Comparison of ENCODE assay signal across 7 cellular contexts in the genomic region with DNA sequence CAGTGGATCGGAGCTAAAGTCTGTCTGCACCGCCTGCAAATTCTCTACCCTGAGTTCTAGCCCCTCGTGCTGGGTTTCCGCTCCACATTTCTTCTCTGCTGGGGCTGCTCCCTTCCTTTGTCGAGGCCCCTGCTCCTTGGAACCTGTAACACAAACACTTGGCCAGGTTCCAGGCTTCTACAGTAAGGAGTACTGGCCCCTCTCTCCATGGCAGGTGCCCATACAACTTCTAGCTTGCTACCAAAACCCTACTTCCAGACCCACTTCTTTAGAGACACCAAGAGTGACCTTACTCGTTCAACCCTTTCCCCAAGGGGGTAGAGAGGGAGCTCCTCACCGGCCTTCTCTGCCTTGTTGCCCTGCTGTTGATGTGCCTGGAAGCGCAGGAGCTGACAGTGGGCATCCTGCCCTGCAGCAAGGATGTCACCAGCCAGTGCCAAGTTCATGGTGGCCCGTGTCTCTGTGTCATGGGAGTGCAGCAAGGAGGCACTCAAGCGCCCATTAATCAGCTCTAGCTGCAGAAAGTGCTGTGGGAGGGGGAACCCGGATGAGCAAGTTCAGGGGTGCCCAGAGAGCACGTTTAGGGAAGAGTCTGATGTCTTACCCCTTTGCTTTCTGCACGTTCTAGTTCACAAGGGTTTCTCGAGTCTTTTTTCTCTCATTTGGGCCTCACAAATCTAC. TPM values are rescaled to one million over a fixed set of nuclear protein-coding genes. Genes with fewer than 3 reads are reported as not detected.
DNase-seq lines count a peak whose midpoint lies in the region; ATAC-seq and TF ChIP-seq lines count a peak whose summit lies in the region.

No MANE protein-coding gene starts in this region.

- TF ChIP-seq CTCF in HL-60 (IDR thresholded peaks at IDR 0.05; ENCODE audit: insufficient read depth, low read length): no peak
- no peak for TF ChIP-seq CTCF in heart right ventricle (IDR thresholded peaks at IDR 0.05)

- peak overlapping the region; percentile 71 for H3K27ac ChIP-seq in HL-60 (replicated peaks)
- H3K27ac ChIP-seq in heart right ventricle: peak overlapping the region in 9 of 10 donors; percentile 86 to 96 (median 91)

- no peaks in the 10 kb centered on the region for H3K9me3 ChIP-seq in heart right ventricle

- 41 to 42% methylated on average over 14 of the region's 14 CpGs for WGBS in heart right ventricle, 2 donors

- H3K4me3 ChIP-seq in HL-60 (replicated peaks; ENCODE audit: insufficient read depth, low read length) (peak overlapping the region; percentile 95), heart right ventricle (peak overlapping the region; percentile 85 to 100 (median 94)), skeletal muscle cell (ENCODE audit: low read depth, low read length) (peak overlapping the region; percentile 82)

- H3K27me3 ChIP-seq in HL-60 (ENCODE audit: insufficient read depth, poor library complexity, severe bottlenecking): no peaks in the 10 kb centered on the region
- no peaks in the 10 kb centered on the region for H3K27me3 ChIP-seq in heart right ventricle

- DNase-seq in HL-60 (ENCODE audit: low read depth in 1 of 2, low spot score in 1 of 2) (no peak), heart right ventricle (no peak), skeletal muscle cell (ENCODE audit: low read depth) (no peak), NCI-H1694 (lab: John Stamatoyannopoulos, UW) (no peak)
- DNase-seq in activated CD4-positive, alpha-beta T cell treated with anti-CD3 and anti-CD28 coated beads, Interleukin-2, amount 50 U/mL, for 48 hours: peak; percentile 34 to 35

- intact Hi-C loops in heart right ventricle (cut with DNase I): loop anchor here in 2 of 10 donors (5.0 kb wide), 2 partner anchors 36 to 219 kb away; no protein-coding TSS in a partner anchor

- ATAC-seq in heart right ventricle (no peak), HG02884 (IDR thresholded peaks at IDR 0.05; ENCODE audit: unreplicated experiment) (no peak), GM18867 (IDR thresholded peaks at IDR 0.05; ENCODE audit: unreplicated experiment) (no peak)

- peaks cover 5 to 19% (median 15%) of the 10 kb centered on the region in 9 donors for H3K4me1 ChIP-seq in heart right ventricle

- H3K36me3 ChIP-seq in heart right ventricle: peaks cover 0 to 43% (median 28%) of the 10 kb centered on the region in 9 donors

RNA-seq across cellular contexts. Expression of gene PREB, which starts 1.1 kb away (rescaled TPM):
- total RNA-seq in heart right ventricle: 10 to 100 TPM; 41.6 to 57.2 (median 48.7) TPM
- polyA plus RNA-seq in heart right ventricle: 10 to 100 TPM; 60.9 to 73.7 TPM

RNA-seq across cellular contexts. Expression of gene PRR30, which starts 5.9 kb away (rescaled TPM):
- not detected for total RNA-seq in heart right ventricle
- not detected for polyA plus RNA-seq in heart right ventricle

RNA-seq across cellular contexts. Expression of gene ABHD1, which starts 9.7 kb away (rescaled TPM):
- total RNA-seq in heart right ventricle: 1 to 10 TPM in 9 of 10 donors, under 1 TPM in 1; 0.81 to 3.5 (median 2.5) TPM
- polyA plus RNA-seq in heart right ventricle: 10 to 100 TPM in 1 of 2 donors, under 1 TPM in 1; 0.29 to 12.1 TPM

RNA-seq across cellular contexts. Expression of gene CGREF1, which starts 14.4 kb away (rescaled TPM):
- 1 to 10 TPM in 3 of 10 donors, under 1 TPM in 7; 0.21 to 1.2 (median 0.68) TPM for total RNA-seq in heart right ventricle
- polyA plus RNA-seq in heart right ventricle: under 1 TPM; 0.57 to 0.73 TPM

RNA-seq across cellular contexts. Expression of gene TCF23, which starts 15.5 kb away (rescaled TPM):
- total RNA-seq in heart right ventricle: under 1 TPM in 8 of 10 donors, not detected in 2; 0.05 to 0.21 (median 0.08) TPM
- under 1 TPM; 0.07 to 0.09 TPM for polyA plus RNA-seq in heart right ventricle

Comparison
In these comparisons a context has a peak if more than half of its experiments do, and no peak if none do; other contexts are left out.
1. DNase-seq: peak in activated CD4-positive, alpha-beta T cell treated with anti-CD3 and anti-CD28 coated beads, Interleukin-2, amount 50 U/mL, for 48 hours (2 of 2); none in HL-60 (0 of 2), heart right ventricle (0 of 2), skeletal muscle cell (single experiment) and NCI-H1694 (single experiment).
2. Peak in every context shown above with its lines, with median percentiles within 50 percentile points of each other: H3K4me3 ChIP-seq.